27 cellular contexts compared by ENCODE assay signal in the genomic region with DNA sequence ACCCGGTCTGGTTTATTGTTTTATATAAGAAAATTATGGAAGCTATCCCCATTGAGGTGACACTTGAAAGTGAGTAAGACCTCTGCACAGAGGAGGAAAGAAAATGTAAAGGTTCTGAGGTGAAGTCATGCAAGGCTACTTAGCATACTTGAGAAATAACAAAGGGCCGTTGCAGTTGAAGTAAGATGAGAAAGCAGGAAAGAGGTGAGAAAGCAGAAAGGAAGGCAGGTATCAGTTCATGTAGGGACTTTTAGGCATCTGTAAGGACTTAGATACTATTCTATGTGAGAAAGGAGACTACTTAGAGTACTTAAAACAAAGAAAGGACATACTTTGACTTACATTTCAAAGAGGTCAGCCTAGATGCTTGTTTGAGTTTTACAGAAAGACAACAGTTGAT.
"Had no signal": no experiment of that assay in that cellular context is flagged by ENCODE, and none has a peak within 500 bp of the region (broad histone marks: within the 10 kb centered on the region; RNA-seq: fewer than 3 reads in every experiment).

No MANE protein-coding gene starts in this region.

- H3K27ac ChIP-seq: adrenal gland, body of pancreas, cardiac muscle cell, colonic mucosa, gastrocnemius medialis, hepatocyte, ovary, prostate gland, suprapubic skin, tibial nerve had no signal

- H3K27me3 ChIP-seq: adrenal gland, body of pancreas, cardiac muscle cell, colonic mucosa, gastrocnemius medialis, hepatocyte, ovary, suprapubic skin, tibial nerve had no signal

- H3K36me3 ChIP-seq: adrenal gland, cardiac muscle cell, colonic mucosa, gastrocnemius medialis, ovary, prostate gland, suprapubic skin, tibial nerve had no signal

- H3K4me1 ChIP-seq: adrenal gland, body of pancreas, colonic mucosa, gastrocnemius medialis, prostate gland, suprapubic skin, tibial nerve had no signal

- H3K9me3 ChIP-seq: adrenal gland, body of pancreas, colonic mucosa, gastrocnemius medialis, ovary, prostate gland, suprapubic skin, tibial nerve had no signal

- H2AFZ ChIP-seq: hepatocyte had no signal

- H3K4me3 ChIP-seq: adrenal gland, body of pancreas, cardiac muscle cell, colonic mucosa, gastrocnemius medialis, hepatocyte, ovary, prostate gland, suprapubic skin, tibial nerve had no signal

- H3K4me2 ChIP-seq: hepatocyte had no signal

- DNase-seq: activated CD4-positive, alpha-beta T cell treated with anti-CD3 and anti-CD28 coated beads for 4 hours; activated CD4-positive, alpha-beta T cell treated with anti-CD3 and anti-CD28 coated beads, Interleukin-2, amount 50 U/mL, for 4 hours; activated CD4-positive, CD25-positive, alpha-beta regulatory T cell; activated effector memory CD4-positive, alpha-beta T cell treated with anti-CD3 and anti-CD28 coated beads, Interleukin-2, amount 50 U/mL, for 16 hours; activated naive CD4-positive, alpha-beta T cell treated with anti-CD3 and anti-CD28 coated beads for 36 hours; activated naive CD8-positive, alpha-beta T cell treated with anti-CD3 and anti-CD28 coated beads for 36 hours; activated T-cell treated with anti-CD3 and anti-CD28 coated beads, Interleukin-2, amount 50 U/mL, for 1 hour; adrenal gland; aorta; body of pancreas; cerebellar nuclear complex; colonic mucosa; effector CD8-positive, alpha-beta T cell; gastrocnemius medialis; islet precursor cell; left cardiac atrium; left ventricle myocardium superior; ovary; stimulated activated CD4-positive, alpha-beta T cell treated with anti-CD3 and anti-CD28 coated beads, Interleukin-15, amount 100 ng/mL, for 24 hours; stimulated activated CD4-positive, alpha-beta T cell treated with anti-CD3 and anti-CD28 coated beads, Interleukin-2, amount 100 ng/mL, for 24 hours; stimulated activated naive CD4-positive, alpha-beta T cell; T-helper 1 cell had no signal

- ATAC-seq: body of pancreas, gastrocnemius medialis, left cardiac atrium, left ventricle myocardium superior had no signal

- H3K79me2 ChIP-seq: hepatocyte had no signal
